ENCODE assay signal across 1 cellular context in the genomic region with DNA sequence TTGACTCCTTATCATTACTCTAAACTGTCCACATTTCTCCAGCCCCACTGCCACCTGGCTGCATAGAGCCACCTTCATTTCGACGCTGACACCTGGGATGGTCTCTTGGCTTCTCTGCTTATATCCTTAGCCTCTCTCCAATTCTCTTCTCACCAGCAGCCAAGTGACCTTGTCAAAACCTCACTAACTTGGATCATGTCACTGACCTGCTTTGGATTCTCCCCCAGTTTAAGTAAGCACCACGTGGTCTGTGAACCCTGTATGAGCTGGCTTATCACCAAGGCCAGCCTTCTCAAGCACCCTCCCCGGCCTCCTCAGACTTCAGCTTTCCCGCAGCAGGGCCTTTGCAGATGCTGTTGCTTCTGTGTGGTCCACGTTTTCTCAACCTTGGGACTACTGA.
TF ChIP-seq lines count a peak whose summit lies in the region.

No MANE protein-coding gene starts in this region.

TF ChIP-seq in H1, 55 proteins besides CTCF, POLR2A, EP300 and RAD21:
- TF ChIP-seq CHD1 (IDR thresholded peaks at IDR 0.05; ENCODE audit: low read depth, low read length) = no peak
- no peak for TF ChIP-seq CHD2 (IDR thresholded peaks at IDR 0.05; ENCODE audit: low read length)
- no peak for TF ChIP-seq TAF7 (optimal IDR thresholded peaks at IDR 0.05; ENCODE audit: borderline replicate concordance, low read depth, low read length)
- no peak for TF ChIP-seq KDM4A (IDR thresholded peaks at IDR 0.05; ENCODE audit: low read depth, low read length, severe bottlenecking)
- no peak for TF ChIP-seq HDAC6 (IDR thresholded peaks at IDR 0.05; ENCODE audit: low read depth, low read length)
- TF ChIP-seq SIN3A (conservative IDR thresholded peaks at IDR 0.05 in 1 of 2, IDR thresholded peaks at IDR 0.05 in 1 of 2; ENCODE audit: low read depth in 1 of 2, low read length in 2 of 2) = no peak
- no peak for TF ChIP-seq TEAD4 (IDR thresholded peaks at IDR 0.05; ENCODE audit: low read depth, low read length)
- no peak for TF ChIP-seq SP2 (IDR thresholded peaks at IDR 0.05; ENCODE audit: low read length)
